1 cellular context compared by ENCODE assay signal in the genomic region with DNA sequence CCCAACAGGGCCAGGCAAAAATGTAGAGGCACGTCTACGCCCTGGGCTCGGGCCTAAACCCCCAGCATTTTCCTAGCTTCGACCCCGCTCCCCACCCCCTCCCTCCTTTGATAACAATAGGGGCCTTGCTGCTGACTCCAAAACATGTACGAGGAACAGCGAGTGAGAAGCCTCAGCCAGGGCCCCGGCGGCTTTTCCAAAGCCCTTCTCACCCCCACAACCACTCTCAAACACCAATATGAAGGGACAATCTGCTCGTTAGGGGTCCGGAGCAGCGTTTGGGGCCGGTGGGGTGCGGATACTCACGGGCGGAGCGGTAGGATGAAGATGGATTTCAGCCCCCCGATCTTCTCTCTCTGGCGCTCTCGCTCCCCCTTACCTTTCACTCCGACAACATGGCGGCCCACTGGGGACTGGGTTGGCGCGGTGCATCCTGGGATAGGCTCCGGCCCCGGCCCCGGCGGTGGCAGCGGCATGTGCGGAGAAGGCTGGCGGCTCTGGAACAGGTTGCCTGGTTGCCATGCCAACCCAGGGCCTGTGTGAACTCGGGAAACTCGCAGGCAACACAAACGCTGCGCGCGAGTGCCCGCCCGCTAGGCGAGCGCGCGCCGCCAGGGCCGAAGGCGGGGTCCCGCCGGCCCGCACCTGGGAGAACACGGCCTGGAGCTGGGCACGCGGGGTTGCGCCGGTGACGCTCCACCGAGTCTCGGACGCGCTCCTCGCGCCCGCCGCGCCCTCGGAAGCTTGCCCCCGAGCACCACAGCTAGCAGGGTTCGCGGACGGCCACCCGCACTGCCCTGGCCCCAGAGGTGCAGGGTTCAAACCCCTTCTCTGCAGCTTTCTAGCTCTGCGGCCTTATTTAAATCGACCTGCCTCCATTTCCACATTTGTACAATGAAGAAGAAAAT.
TF ChIP-seq lines count a peak whose summit lies in the region.

A gene with protein sequence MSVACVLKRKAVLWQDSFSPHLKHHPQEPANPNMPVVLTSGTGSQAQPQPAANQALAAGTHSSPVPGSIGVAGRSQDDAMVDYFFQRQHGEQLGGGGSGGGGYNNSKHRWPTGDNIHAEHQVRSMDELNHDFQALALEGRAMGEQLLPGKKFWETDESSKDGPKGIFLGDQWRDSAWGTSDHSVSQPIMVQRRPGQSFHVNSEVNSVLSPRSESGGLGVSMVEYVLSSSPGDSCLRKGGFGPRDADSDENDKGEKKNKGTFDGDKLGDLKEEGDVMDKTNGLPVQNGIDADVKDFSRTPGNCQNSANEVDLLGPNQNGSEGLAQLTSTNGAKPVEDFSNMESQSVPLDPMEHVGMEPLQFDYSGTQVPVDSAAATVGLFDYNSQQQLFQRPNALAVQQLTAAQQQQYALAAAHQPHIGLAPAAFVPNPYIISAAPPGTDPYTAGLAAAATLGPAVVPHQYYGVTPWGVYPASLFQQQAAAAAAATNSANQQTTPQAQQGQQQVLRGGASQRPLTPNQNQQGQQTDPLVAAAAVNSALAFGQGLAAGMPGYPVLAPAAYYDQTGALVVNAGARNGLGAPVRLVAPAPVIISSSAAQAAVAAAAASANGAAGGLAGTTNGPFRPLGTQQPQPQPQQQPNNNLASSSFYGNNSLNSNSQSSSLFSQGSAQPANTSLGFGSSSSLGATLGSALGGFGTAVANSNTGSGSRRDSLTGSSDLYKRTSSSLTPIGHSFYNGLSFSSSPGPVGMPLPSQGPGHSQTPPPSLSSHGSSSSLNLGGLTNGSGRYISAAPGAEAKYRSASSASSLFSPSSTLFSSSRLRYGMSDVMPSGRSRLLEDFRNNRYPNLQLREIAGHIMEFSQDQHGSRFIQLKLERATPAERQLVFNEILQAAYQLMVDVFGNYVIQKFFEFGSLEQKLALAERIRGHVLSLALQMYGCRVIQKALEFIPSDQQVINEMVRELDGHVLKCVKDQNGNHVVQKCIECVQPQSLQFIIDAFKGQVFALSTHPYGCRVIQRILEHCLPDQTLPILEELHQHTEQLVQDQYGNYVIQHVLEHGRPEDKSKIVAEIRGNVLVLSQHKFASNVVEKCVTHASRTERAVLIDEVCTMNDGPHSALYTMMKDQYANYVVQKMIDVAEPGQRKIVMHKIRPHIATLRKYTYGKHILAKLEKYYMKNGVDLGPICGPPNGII (minus strand): TSS at position 408 of the 908 bp plus-strand sequence. CDS start 6,151 bp downstream, outside the sequence.

TF ChIP-seq in HepG2, 621 proteins besides CTCF, POLR2A, EP300 and RAD21 (continued from another document and continues in another):
- TF ChIP-seq, protein P1, sequence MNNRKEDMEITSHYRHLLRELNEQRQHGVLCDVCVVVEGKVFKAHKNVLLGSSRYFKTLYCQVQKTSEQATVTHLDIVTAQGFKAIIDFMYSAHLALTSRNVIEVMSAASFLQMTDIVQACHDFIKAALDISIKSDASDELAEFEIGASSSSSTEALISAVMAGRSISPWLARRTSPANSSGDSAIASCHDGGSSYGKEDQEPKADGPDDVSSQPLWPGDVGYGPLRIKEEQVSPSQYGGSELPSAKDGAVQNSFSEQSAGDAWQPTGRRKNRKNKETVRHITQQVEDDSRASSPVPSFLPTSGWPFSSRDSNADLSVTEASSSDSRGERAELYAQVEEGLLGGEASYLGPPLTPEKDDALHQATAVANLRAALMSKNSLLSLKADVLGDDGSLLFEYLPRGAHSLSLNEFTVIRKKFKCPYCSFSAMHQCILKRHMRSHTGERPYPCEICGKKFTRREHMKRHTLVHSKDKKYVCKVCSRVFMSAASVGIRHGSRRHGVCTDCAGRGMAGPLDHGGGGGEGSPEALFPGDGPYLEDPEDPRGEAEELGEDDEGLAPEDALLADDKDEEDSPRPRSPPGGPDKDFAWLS (CRISPR knock-in tag; IDR thresholded peaks at IDR 0.05; ENCODE audit: borderline replicate concordance) = no peak
- TF ChIP-seq KAT2B (IDR thresholded peaks at IDR 0.05; ENCODE audit: borderline replicate concordance, low read depth, low read length) (no peak), HHEX (CRISPR knock-in tag; IDR thresholded peaks at IDR 0.05) (no peak), REPIN1 (CRISPR knock-in tag; IDR thresholded peaks at IDR 0.05; ENCODE audit: borderline replicate concordance, low read depth) (peak; percentile 74), HOXA5 (CRISPR knock-in tag; IDR thresholded peaks at IDR 0.05) (no peak), TEAD2 (CRISPR knock-in tag; IDR thresholded peaks at IDR 0.05) (0 out of 2 replicates have a peak, but pooled peaks have one; percentile 35), HDAC1 (CRISPR knock-in tag; IDR thresholded peaks at IDR 0.05) (peak; percentile 78), KMT2A (CRISPR knock-in tag; IDR thresholded peaks at IDR 0.05) (no peak), ZNF12 (CRISPR knock-in tag; IDR thresholded peaks at IDR 0.05) (no peak), ETV6 (CRISPR knock-in tag; conservative IDR thresholded peaks at IDR 0.05) (0 out of 2 replicates have a peak, but pooled peaks have one; percentile 49), ZNF672 (CRISPR knock-in tag; IDR thresholded peaks at IDR 0.05) (no peak), ZMYM3 (CRISPR knock-in tag; IDR thresholded peaks at IDR 0.05) (no peak), ZNF30 (CRISPR knock-in tag; IDR thresholded peaks at IDR 0.05) (no peak), YY1 (IDR thresholded peaks at IDR 0.05; ENCODE audit: insufficient read depth, insufficient replicate concordance, low read depth, low read length) (peak; percentile 97), ZBTB7A (CRISPR knock-in tag; IDR thresholded peaks at IDR 0.05) (no peak), ZNF766 (CRISPR knock-in tag; IDR thresholded peaks at IDR 0.05; ENCODE audit: borderline replicate concordance) (peak; percentile 76)
- TF ChIP-seq, protein P2, sequence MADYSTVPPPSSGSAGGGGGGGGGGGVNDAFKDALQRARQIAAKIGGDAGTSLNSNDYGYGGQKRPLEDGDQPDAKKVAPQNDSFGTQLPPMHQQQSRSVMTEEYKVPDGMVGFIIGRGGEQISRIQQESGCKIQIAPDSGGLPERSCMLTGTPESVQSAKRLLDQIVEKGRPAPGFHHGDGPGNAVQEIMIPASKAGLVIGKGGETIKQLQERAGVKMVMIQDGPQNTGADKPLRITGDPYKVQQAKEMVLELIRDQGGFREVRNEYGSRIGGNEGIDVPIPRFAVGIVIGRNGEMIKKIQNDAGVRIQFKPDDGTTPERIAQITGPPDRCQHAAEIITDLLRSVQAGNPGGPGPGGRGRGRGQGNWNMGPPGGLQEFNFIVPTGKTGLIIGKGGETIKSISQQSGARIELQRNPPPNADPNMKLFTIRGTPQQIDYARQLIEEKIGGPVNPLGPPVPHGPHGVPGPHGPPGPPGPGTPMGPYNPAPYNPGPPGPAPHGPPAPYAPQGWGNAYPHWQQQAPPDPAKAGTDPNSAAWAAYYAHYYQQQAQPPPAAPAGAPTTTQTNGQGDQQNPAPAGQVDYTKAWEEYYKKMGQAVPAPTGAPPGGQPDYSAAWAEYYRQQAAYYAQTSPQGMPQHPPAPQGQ (CRISPR knock-in tag; IDR thresholded peaks at IDR 0.05; ENCODE audit: borderline replicate concordance) = no peak
- TF ChIP-seq, protein P3, sequence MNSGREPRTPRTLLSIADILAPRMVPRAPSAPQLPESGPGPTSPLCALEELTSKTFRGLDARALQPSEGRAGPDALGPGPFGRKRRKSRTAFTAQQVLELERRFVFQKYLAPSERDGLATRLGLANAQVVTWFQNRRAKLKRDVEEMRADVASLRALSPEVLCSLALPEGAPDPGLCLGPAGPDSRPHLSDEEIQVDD (CRISPR knock-in tag; IDR thresholded peaks at IDR 0.05; ENCODE audit: borderline replicate concordance) = no peak
- TF ChIP-seq, protein P4, sequence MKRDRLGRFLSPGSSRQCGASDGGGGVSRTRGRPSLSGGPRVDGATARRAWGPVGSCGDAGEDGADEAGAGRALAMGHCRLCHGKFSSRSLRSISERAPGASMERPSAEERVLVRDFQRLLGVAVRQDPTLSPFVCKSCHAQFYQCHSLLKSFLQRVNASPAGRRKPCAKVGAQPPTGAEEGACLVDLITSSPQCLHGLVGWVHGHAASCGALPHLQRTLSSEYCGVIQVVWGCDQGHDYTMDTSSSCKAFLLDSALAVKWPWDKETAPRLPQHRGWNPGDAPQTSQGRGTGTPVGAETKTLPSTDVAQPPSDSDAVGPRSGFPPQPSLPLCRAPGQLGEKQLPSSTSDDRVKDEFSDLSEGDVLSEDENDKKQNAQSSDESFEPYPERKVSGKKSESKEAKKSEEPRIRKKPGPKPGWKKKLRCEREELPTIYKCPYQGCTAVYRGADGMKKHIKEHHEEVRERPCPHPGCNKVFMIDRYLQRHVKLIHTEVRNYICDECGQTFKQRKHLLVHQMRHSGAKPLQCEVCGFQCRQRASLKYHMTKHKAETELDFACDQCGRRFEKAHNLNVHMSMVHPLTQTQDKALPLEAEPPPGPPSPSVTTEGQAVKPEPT (CRISPR knock-in tag; IDR thresholded peaks at IDR 0.05; ENCODE audit: low read depth) = no peak
- TF ChIP-seq, protein P5, sequence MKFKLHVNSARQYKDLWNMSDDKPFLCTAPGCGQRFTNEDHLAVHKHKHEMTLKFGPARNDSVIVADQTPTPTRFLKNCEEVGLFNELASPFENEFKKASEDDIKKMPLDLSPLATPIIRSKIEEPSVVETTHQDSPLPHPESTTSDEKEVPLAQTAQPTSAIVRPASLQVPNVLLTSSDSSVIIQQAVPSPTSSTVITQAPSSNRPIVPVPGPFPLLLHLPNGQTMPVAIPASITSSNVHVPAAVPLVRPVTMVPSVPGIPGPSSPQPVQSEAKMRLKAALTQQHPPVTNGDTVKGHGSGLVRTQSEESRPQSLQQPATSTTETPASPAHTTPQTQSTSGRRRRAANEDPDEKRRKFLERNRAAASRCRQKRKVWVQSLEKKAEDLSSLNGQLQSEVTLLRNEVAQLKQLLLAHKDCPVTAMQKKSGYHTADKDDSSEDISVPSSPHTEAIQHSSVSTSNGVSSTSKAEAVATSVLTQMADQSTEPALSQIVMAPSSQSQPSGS (CRISPR knock-in tag; IDR thresholded peaks at IDR 0.05) = peak; percentile 68; the same call in 1 of the 2 replicates
- TF ChIP-seq, protein P6, sequence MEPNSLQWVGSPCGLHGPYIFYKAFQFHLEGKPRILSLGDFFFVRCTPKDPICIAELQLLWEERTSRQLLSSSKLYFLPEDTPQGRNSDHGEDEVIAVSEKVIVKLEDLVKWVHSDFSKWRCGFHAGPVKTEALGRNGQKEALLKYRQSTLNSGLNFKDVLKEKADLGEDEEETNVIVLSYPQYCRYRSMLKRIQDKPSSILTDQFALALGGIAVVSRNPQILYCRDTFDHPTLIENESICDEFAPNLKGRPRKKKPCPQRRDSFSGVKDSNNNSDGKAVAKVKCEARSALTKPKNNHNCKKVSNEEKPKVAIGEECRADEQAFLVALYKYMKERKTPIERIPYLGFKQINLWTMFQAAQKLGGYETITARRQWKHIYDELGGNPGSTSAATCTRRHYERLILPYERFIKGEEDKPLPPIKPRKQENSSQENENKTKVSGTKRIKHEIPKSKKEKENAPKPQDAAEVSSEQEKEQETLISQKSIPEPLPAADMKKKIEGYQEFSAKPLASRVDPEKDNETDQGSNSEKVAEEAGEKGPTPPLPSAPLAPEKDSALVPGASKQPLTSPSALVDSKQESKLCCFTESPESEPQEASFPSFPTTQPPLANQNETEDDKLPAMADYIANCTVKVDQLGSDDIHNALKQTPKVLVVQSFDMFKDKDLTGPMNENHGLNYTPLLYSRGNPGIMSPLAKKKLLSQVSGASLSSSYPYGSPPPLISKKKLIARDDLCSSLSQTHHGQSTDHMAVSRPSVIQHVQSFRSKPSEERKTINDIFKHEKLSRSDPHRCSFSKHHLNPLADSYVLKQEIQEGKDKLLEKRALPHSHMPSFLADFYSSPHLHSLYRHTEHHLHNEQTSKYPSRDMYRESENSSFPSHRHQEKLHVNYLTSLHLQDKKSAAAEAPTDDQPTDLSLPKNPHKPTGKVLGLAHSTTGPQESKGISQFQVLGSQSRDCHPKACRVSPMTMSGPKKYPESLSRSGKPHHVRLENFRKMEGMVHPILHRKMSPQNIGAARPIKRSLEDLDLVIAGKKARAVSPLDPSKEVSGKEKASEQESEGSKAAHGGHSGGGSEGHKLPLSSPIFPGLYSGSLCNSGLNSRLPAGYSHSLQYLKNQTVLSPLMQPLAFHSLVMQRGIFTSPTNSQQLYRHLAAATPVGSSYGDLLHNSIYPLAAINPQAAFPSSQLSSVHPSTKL (CRISPR knock-in tag; IDR thresholded peaks at IDR 0.05) = no peak
- TF ChIP-seq, protein P7, sequence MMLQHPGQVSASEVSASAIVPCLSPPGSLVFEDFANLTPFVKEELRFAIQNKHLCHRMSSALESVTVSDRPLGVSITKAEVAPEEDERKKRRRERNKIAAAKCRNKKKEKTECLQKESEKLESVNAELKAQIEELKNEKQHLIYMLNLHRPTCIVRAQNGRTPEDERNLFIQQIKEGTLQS (CRISPR knock-in tag; IDR thresholded peaks at IDR 0.05) = no peak; the same call in 1 of the 2 replicates
- TF ChIP-seq, protein P8, sequence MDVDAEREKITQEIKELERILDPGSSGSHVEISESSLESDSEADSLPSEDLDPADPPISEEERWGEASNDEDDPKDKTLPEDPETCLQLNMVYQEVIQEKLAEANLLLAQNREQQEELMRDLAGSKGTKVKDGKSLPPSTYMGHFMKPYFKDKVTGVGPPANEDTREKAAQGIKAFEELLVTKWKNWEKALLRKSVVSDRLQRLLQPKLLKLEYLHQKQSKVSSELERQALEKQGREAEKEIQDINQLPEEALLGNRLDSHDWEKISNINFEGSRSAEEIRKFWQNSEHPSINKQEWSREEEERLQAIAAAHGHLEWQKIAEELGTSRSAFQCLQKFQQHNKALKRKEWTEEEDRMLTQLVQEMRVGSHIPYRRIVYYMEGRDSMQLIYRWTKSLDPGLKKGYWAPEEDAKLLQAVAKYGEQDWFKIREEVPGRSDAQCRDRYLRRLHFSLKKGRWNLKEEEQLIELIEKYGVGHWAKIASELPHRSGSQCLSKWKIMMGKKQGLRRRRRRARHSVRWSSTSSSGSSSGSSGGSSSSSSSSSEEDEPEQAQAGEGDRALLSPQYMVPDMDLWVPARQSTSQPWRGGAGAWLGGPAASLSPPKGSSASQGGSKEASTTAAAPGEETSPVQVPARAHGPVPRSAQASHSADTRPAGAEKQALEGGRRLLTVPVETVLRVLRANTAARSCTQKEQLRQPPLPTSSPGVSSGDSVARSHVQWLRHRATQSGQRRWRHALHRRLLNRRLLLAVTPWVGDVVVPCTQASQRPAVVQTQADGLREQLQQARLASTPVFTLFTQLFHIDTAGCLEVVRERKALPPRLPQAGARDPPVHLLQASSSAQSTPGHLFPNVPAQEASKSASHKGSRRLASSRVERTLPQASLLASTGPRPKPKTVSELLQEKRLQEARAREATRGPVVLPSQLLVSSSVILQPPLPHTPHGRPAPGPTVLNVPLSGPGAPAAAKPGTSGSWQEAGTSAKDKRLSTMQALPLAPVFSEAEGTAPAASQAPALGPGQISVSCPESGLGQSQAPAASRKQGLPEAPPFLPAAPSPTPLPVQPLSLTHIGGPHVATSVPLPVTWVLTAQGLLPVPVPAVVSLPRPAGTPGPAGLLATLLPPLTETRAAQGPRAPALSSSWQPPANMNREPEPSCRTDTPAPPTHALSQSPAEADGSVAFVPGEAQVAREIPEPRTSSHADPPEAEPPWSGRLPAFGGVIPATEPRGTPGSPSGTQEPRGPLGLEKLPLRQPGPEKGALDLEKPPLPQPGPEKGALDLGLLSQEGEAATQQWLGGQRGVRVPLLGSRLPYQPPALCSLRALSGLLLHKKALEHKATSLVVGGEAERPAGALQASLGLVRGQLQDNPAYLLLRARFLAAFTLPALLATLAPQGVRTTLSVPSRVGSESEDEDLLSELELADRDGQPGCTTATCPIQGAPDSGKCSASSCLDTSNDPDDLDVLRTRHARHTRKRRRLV (CRISPR knock-in tag; IDR thresholded peaks at IDR 0.05) = peak; percentile 76; the same call in 1 of the 2 replicates
- TF ChIP-seq, protein P9, sequence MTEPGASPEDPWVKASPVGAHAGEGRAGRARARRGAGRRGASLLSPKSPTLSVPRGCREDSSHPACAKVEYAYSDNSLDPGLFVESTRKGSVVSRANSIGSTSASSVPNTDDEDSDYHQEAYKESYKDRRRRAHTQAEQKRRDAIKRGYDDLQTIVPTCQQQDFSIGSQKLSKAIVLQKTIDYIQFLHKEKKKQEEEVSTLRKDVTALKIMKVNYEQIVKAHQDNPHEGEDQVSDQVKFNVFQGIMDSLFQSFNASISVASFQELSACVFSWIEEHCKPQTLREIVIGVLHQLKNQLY (CRISPR knock-in tag; IDR thresholded peaks at IDR 0.05) = peak; percentile 22; the same call in 1 of the 2 replicates
